Comparison of ENCODE assay signal across 13 cellular contexts in genomic region chr12:43407816-43408645, GRCh38.
A peak's percentile ranks its signal among the peaks of the same experiment; 100 is the strongest.
DNase-seq lines count a peak whose midpoint lies in the region; ATAC-seq and TF ChIP-seq lines count a peak whose summit lies in the region.
"Had no signal": no experiment of that assay in that cellular context is flagged by ENCODE, and none has a peak within 500 bp of the region (broad histone marks: within the 10 kb centered on the region; RNA-seq: fewer than 3 reads in every experiment).

No MANE protein-coding gene starts in this region.

- no peaks in the 10 kb centered on the region for H3K9me3 Mint-ChIP-seq in activated CD8-positive, alpha-beta T cell treated with anti-CD3 and anti-CD28 coated beads, Interleukin-2, amount 10 ng/mL, durations not matched to agents 7 days and 5 days (ENCODE audit: insufficient read depth)

- no peak overlapping the region for H3K4me3 Mint-ChIP-seq in activated CD8-positive, alpha-beta T cell treated with anti-CD3 and anti-CD28 coated beads, Interleukin-2, amount 10 ng/mL, durations not matched to agents 7 days and 5 days

- peak; percentile 12 for DNase-seq in GM13977 (ENCODE audit: low spot score)
- DNase-seq in iris pigment epithelial cell (ENCODE audit: low read depth): peak; percentile 17
- DNase-seq in activated CD8-positive, alpha-beta T cell treated with anti-CD3 and anti-CD28 coated beads, Interleukin-2, amount 10 ng/mL, durations not matched to agents 7 days and 5 days: no peak
- no peak for DNase-seq in coronary artery (ENCODE audit: low spot score)
- no peak for DNase-seq in activated T-cell treated with anti-CD3 and anti-CD28 coated beads, Interleukin-2, amount 50 U/mL, for 1 hour
- DNase-seq in SHP77 (lab: John Stamatoyannopoulos, UW): no peak
- DNase-seq: H7, left ventricle myocardium superior, NCI-H1417, transverse colon had no signal

- POLR2A ChIA-PET in activated CD8-positive, alpha-beta T cell treated with anti-CD3 and anti-CD28 coated beads, Interleukin-2, amount 10 ng/mL, durations not matched to agents 7 days and 5 days (lab: Charles Lee): no interaction called here

- no peaks in the 10 kb centered on the region for H3K27me3 Mint-ChIP-seq in activated CD8-positive, alpha-beta T cell treated with anti-CD3 and anti-CD28 coated beads, Interleukin-2, amount 10 ng/mL, durations not matched to agents 7 days and 5 days (ENCODE audit: low read depth)

- no peak overlapping the region for H3K27ac ChIP-seq in coronary artery
- H3K27ac ChIP-seq: transverse colon had no signal

- H3K27ac Mint-ChIP-seq in activated CD8-positive, alpha-beta T cell treated with anti-CD3 and anti-CD28 coated beads, Interleukin-2, amount 10 ng/mL, durations not matched to agents 7 days and 5 days: no peak overlapping the region

- no peaks in the 10 kb centered on the region for H3K4me1 Mint-ChIP-seq in activated CD8-positive, alpha-beta T cell treated with anti-CD3 and anti-CD28 coated beads, Interleukin-2, amount 10 ng/mL, durations not matched to agents 7 days and 5 days (ENCODE audit: low read depth)

- TF ChIP-seq CTCF in GM13977 (IDR thresholded peaks at IDR 0.05; ENCODE audit: extremely low read depth, insufficient read depth, missing control alignments) (no peak), coronary artery (IDR thresholded peaks at IDR 0.05) (no peak)

- in situ Hi-C loops in GM13977 (cut with MboI; ENCODE audit: low pct_unique_long_range_greater_than_20kb, low sequenced_read_pairs, unreplicated experiment): no loop called here

- H3K4me3 ChIP-seq in coronary artery: no peak overlapping the region
- H3K4me3 ChIP-seq: transverse colon had no signal

- CTCF ChIA-PET in activated CD8-positive, alpha-beta T cell treated with anti-CD3 and anti-CD28 coated beads, Interleukin-2, amount 10 ng/mL, durations not matched to agents 7 days and 5 days (lab: Charles Lee): no interaction called here

- peak; percentile 81 for ATAC-seq in GM21723 (IDR thresholded peaks at IDR 0.05; ENCODE audit: unreplicated experiment)
- ATAC-seq in HG03565 (IDR thresholded peaks at IDR 0.05; ENCODE audit: unreplicated experiment): peak; percentile 85
- ATAC-seq in activated CD8-positive, alpha-beta T cell treated with anti-CD3 and anti-CD28 coated beads, Interleukin-2, amount 10 ng/mL, durations not matched to agents 7 days and 5 days: no peak
- ATAC-seq: left ventricle myocardium superior, SK-N-SH treated with all-trans-retinoic acid at 6 μM for 48 hours had no signal

- H3K36me3 Mint-ChIP-seq in activated CD8-positive, alpha-beta T cell treated with anti-CD3 and anti-CD28 coated beads, Interleukin-2, amount 10 ng/mL, durations not matched to agents 7 days and 5 days (ENCODE audit: low read depth): no peaks in the 10 kb centered on the region

Comparison
In these comparisons a context has a peak if more than half of its experiments do, and no peak if none do; other contexts are left out.
1. DNase-seq: peak in GM13977 (single experiment) and iris pigment epithelial cell (single experiment); none in activated CD8-positive, alpha-beta T cell treated with anti-CD3 and anti-CD28 coated beads, Interleukin-2, amount 10 ng/mL, durations not matched to agents 7 days and 5 days (single experiment), coronary artery (single experiment), activated T-cell treated with anti-CD3 and anti-CD28 coated beads, Interleukin-2, amount 50 U/mL, for 1 hour (single experiment) and SHP77 (0 of 2).